In the genomic region with DNA sequence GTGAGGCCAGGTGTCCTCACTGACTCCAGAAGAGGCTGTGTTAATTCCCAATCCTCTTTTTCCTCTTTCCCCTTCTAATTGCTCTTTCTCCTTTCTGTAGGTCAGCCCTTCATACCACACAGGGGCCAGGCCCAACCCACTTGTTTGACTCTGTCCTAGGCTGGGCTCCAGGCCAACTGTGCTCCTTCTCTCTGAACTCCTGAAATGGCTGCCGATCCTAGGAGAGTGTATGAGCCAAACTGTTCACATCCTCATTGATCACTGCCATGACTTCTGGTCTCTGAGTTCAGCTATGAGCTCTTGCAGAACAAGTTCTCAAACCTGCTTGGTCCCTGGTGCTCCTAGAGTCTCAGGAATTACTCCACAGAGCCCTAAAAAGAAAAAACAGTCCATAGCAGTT, we compare ENCODE assay signal across 10 cellular contexts.
DNase-seq lines count a peak whose midpoint lies in the region; ATAC-seq and TF ChIP-seq lines count a peak whose summit lies in the region.
"Had no signal": no experiment of that assay in that cellular context is flagged by ENCODE, and none has a peak within 500 bp of the region (broad histone marks: within the 10 kb centered on the region; RNA-seq: fewer than 3 reads in every experiment).

No MANE protein-coding gene starts in this region.

- H3K4me1 ChIP-seq in ACC112 (ENCODE audit: control insufficient read depth, insufficient read depth, low read length, unreplicated experiment), result peaks cover 30% of the 10 kb centered on the region
- peaks cover 0 to 13% of the 10 kb centered on the region in 2 donors for H3K4me1 ChIP-seq in lung (ENCODE audit: control insufficient read depth in 2 of 2, insufficient read depth in 2 of 2, low read length in 2 of 2)

- no peaks in the 10 kb centered on the region for H3K36me3 ChIP-seq in ACC112 (ENCODE audit: insufficient read depth, low read length)
- H3K36me3 ChIP-seq in lung (ENCODE audit: control insufficient read depth in 2 of 2, insufficient read depth in 2 of 2, low read length in 2 of 2), result no peaks in the 10 kb centered on the region

- no peaks in the 10 kb centered on the region for H3K9me3 Mint-ChIP-seq in activated T-cell treated with anti-CD3 and anti-CD28 coated beads, Interleukin-2, amount 50 U/mL, for 4 hours
- H3K9me3 Mint-ChIP-seq in activated naive CD4-positive, alpha-beta T cell treated with anti-CD3 and anti-CD28 coated beads for 36 hours, result no peaks in the 10 kb centered on the region

- TF ChIP-seq CTCF in cardiac fibroblast (IDR thresholded peaks at IDR 0.05; ENCODE audit: low read depth, low read length), result no peak
- no peak for TF ChIP-seq CTCF in lung (IDR thresholded peaks at IDR 0.05; ENCODE audit: control extremely low read depth, extremely low read depth)

- DNase-seq in NCI-H2196 (lab: John Stamatoyannopoulos, UW; ENCODE audit: unreplicated experiment) (peak; percentile 58), cardiac fibroblast (ENCODE audit: low read depth in 2 of 2) (peak; percentile 80 to 87), lung (ENCODE audit: low spot score) (peak; percentile 53), COLO829 (ENCODE audit: low spot score) (no peak), D341Med (ENCODE audit: low spot score) (no peak)
- no peak for DNase-seq in activated T-cell treated with anti-CD3 and anti-CD28 coated beads, Interleukin-2, amount 50 U/mL, for 4 hours
- no peak for DNase-seq in activated naive CD4-positive, alpha-beta T cell treated with anti-CD3 and anti-CD28 coated beads for 36 hours
- DNase-seq: GOT3, NCI-H526 had no signal

- no peak for ATAC-seq in lung (ENCODE audit: insufficient read depth, low FRiP score)
- no peak for ATAC-seq in activated T-cell treated with anti-CD3 and anti-CD28 coated beads, Interleukin-2, amount 50 U/mL, for 4 hours

- WGBS in lung, 2 donors, result 22 to 57% methylated on average over 1 of the region's 1 CpG

- no peaks in the 10 kb centered on the region for H3K27me3 Mint-ChIP-seq in activated T-cell treated with anti-CD3 and anti-CD28 coated beads, Interleukin-2, amount 50 U/mL, for 4 hours (ENCODE audit: low read depth)
- H3K27me3 Mint-ChIP-seq in activated naive CD4-positive, alpha-beta T cell treated with anti-CD3 and anti-CD28 coated beads for 36 hours (ENCODE audit: low read depth), result no peaks in the 10 kb centered on the region

- H3K79me2 ChIP-seq in ACC112 (ENCODE audit: control insufficient read depth, insufficient read depth, low read length, unreplicated experiment), result no peaks in the 10 kb centered on the region

- H3K27me3 ChIP-seq in ACC112 (ENCODE audit: insufficient read depth, low read length) (no peaks in the 10 kb centered on the region), lung (ENCODE audit: control insufficient read depth, insufficient read depth) (no peaks in the 10 kb centered on the region)

- H2AFZ ChIP-seq in ACC112 (ENCODE audit: low read length, unreplicated experiment), result peak overlapping the region; percentile 87

- H3K4me3 ChIP-seq in ACC112 (ENCODE audit: low read depth, low read length), result peak overlapping the region; percentile 37; the same call in 1 of the 2 replicates
- H3K4me3 ChIP-seq in cardiac fibroblast (replicated peaks in 1 of 2; ENCODE audit: low read depth in 2 of 2, low read length in 2 of 2), result no peak overlapping the region
- H3K4me3 ChIP-seq in lung, result no peak overlapping the region

- H3K9me3 ChIP-seq in lung (ENCODE audit: control insufficient read depth in 2 of 2, insufficient read depth in 1 of 2, low read length in 1 of 2), result no peaks in the 10 kb centered on the region

- intact Hi-C loops in activated naive CD4-positive, alpha-beta T cell treated with anti-CD3 and anti-CD28 coated beads for 36 hours (cut with micrococcal nuclease), result no loop called here

- H3K4me1 Mint-ChIP-seq in activated T-cell treated with anti-CD3 and anti-CD28 coated beads, Interleukin-2, amount 50 U/mL, for 4 hours (ENCODE audit: low read depth), result no peaks in the 10 kb centered on the region
- no peaks in the 10 kb centered on the region for H3K4me1 Mint-ChIP-seq in activated naive CD4-positive, alpha-beta T cell treated with anti-CD3 and anti-CD28 coated beads for 36 hours (ENCODE audit: low read depth)

- peak overlapping the region; percentile 93 for H3K27ac ChIP-seq in ACC112 (ENCODE audit: low read depth, low read length)
- peak overlapping the region; percentile 9 to 31 for H3K27ac ChIP-seq in lung (ENCODE audit: low read depth in 1 of 2, low read length in 1 of 2)

- H3K27ac Mint-ChIP-seq in activated naive CD4-positive, alpha-beta T cell treated with anti-CD3 and anti-CD28 coated beads for 36 hours, result no peak overlapping the region

- peaks cover 13% of the 10 kb centered on the region for H3K36me3 Mint-ChIP-seq in activated T-cell treated with anti-CD3 and anti-CD28 coated beads, Interleukin-2, amount 50 U/mL, for 4 hours (ENCODE audit: insufficient read depth)
- H3K36me3 Mint-ChIP-seq in activated naive CD4-positive, alpha-beta T cell treated with anti-CD3 and anti-CD28 coated beads for 36 hours (ENCODE audit: low read depth), result peaks cover 5% of the 10 kb centered on the region

- H3K4me3 Mint-ChIP-seq in activated T-cell treated with anti-CD3 and anti-CD28 coated beads, Interleukin-2, amount 50 U/mL, for 4 hours, result no peak overlapping the region
- H3K4me3 Mint-ChIP-seq in activated naive CD4-positive, alpha-beta T cell treated with anti-CD3 and anti-CD28 coated beads for 36 hours, result no peak overlapping the region

- CTCF ChIA-PET in activated naive CD4-positive, alpha-beta T cell treated with anti-CD3 and anti-CD28 coated beads for 36 hours (lab: Charles Lee), result no interaction called here

Comparison
In these comparisons a context has a peak if more than half of its experiments do, and no peak if none do; other contexts are left out.
1. DNase-seq: peak in NCI-H2196 (single experiment), cardiac fibroblast (2 of 2) and lung (single experiment); none in activated T-cell treated with anti-CD3 and anti-CD28 coated beads, Interleukin-2, amount 50 U/mL, for 4 hours (single experiment), COLO829 (single experiment), D341Med (single experiment) and activated naive CD4-positive, alpha-beta T cell treated with anti-CD3 and anti-CD28 coated beads for 36 hours (single experiment).